In genomic region chr4:108060164-108060563, GRCh38 we compare ENCODE assay signal across 8 cellular contexts.
DNase-seq lines count a peak whose midpoint lies in the region; ATAC-seq and TF ChIP-seq lines count a peak whose summit lies in the region.

No MANE protein-coding gene starts in this region.

- POLR2A ChIA-PET in AG04450 (lab: Yijun Ruan, JAX) (no interaction called here), T-cell (lab: Charles Lee) (no interaction called here)

- peaks cover 45% of the 10 kb centered on the region for H3K36me3 Mint-ChIP-seq in T-cell
- H3K36me3 Mint-ChIP-seq in stimulated activated naive B cell treated with anti-CD40 and anti-IgM and Interleukin-4, amounts not matched to agents 10 μg/mL and 1 μg/mL and 100 μg/mL, for 72 hours = peaks cover 0 to 3% of the 10 kb centered on the region in 2 donors

- DNase-seq in AG04450 (ENCODE audit: low read depth, low spot score) (peak; percentile 4), GM23248 (peak; percentile 48), T-cell (no peak), globus pallidus (ENCODE audit: low spot score) (peak; percentile 33), GM13976 (ENCODE audit: low spot score) (no peak)
- DNase-seq in stimulated activated naive B cell treated with anti-CD40 and anti-IgM and Interleukin-4, amounts not matched to agents 10 μg/mL and 1 μg/mL and 100 μg/mL, for 72 hours = no peak

- TF ChIP-seq CTCF in AG04450 (IDR thresholded peaks at IDR 0.05; ENCODE audit: low read depth, low read length) = peak; percentile 29
- no peak for TF ChIP-seq CTCF in GM13976 (IDR thresholded peaks at IDR 0.05; ENCODE audit: borderline replicate concordance, control extremely low read depth, extremely low read depth, insufficient read depth, missing control alignments)

- no peak overlapping the region for H3K4me3 ChIP-seq in AG04450 (ENCODE audit: low read depth, low read length)
- H3K4me3 ChIP-seq in GM23248 = no peak overlapping the region

- H3K36me3 ChIP-seq in GM23248 (ENCODE audit: low read depth) = no peaks in the 10 kb centered on the region

- H3K4me3 Mint-ChIP-seq in T-cell = peak overlapping the region in 1 of 3 donors; percentile 37
- H3K4me3 Mint-ChIP-seq in stimulated activated naive B cell treated with anti-CD40 and anti-IgM and Interleukin-4, amounts not matched to agents 10 μg/mL and 1 μg/mL and 100 μg/mL, for 72 hours = no peak overlapping the region

- H3K4me2 ChIP-seq in GM23248 (ENCODE audit: unreplicated experiment) = no peak overlapping the region

- H3K9ac ChIP-seq in GM23248 = no peak overlapping the region

- CTCF ChIA-PET in AG04450 (lab: Charles Lee) = interaction anchor here (0.5 to 3.7 kb wide), 16 partner anchors 13 to 1350 kb away, joined by 3 to 50 read pairs (median 3); no protein-coding TSS in a partner anchor
- CTCF ChIA-PET in T-cell (lab: Charles Lee) = interaction anchor here (0.5 to 5.1 kb wide), 9 partner anchors 10 to 577 kb away, joined by 3 to 22 read pairs (median 5); no protein-coding TSS in a partner anchor

- peaks cover 18% of the 10 kb centered on the region for H3K4me1 ChIP-seq in GM23248 (ENCODE audit: insufficient read depth)

- peaks cover 4% of the 10 kb centered on the region for H3K27me3 ChIP-seq in AG04450 (ENCODE audit: control insufficient read depth, insufficient read depth, low read length)
- H3K27me3 ChIP-seq in GM23248 (replicated peaks; ENCODE audit: insufficient read depth) = no peaks in the 10 kb centered on the region

- peak overlapping the region; percentile 81 to 88 for H3K27ac Mint-ChIP-seq in T-cell
- no peak overlapping the region for H3K27ac Mint-ChIP-seq in stimulated activated naive B cell treated with anti-CD40 and anti-IgM and Interleukin-4, amounts not matched to agents 10 μg/mL and 1 μg/mL and 100 μg/mL, for 72 hours

- 48 to 50% methylated on average over 5 of the region's 5 CpGs for WGBS in GM23248 (ENCODE audit: low coverage in 1 of 2, low lambda C conversion rate in 2 of 2, missing lambda C conversion rate in 2 of 2), 2 experiments

- H2AFZ ChIP-seq in GM23248 = no peak overlapping the region

- ATAC-seq in T-cell (replicated peaks in 1 of 4) (no peak), GM18867 (IDR thresholded peaks at IDR 0.05; ENCODE audit: unreplicated experiment) (no peak), HG03460 (IDR thresholded peaks at IDR 0.05; ENCODE audit: unreplicated experiment) (no peak)
- peak; percentile 10 to 38 for ATAC-seq in stimulated activated naive B cell treated with anti-CD40 and anti-IgM and Interleukin-4, amounts not matched to agents 10 μg/mL and 1 μg/mL and 100 μg/mL, for 72 hours (replicated peaks)

- no peaks in the 10 kb centered on the region for H3K9me3 ChIP-seq in AG04450 (ENCODE audit: control insufficient read depth, insufficient read depth, low read length)
- H3K9me3 ChIP-seq in GM23248 (ENCODE audit: low read depth) = no peaks in the 10 kb centered on the region

- in situ Hi-C loops in GM23248 (cut with MboI) (no loop called here), GM13976 (cut with MboI; ENCODE audit: low sequenced_read_pairs, unreplicated experiment) (no loop called here)

- peaks cover 84 to 93% (median 90%) of the 10 kb centered on the region in 3 donors for H3K4me1 Mint-ChIP-seq in T-cell
- H3K4me1 Mint-ChIP-seq in stimulated activated naive B cell treated with anti-CD40 and anti-IgM and Interleukin-4, amounts not matched to agents 10 μg/mL and 1 μg/mL and 100 μg/mL, for 72 hours = peaks cover 0 to 6% of the 10 kb centered on the region in 2 donors

- H3K9me2 ChIP-seq in GM23248 (ENCODE audit: insufficient read depth) = no peaks in the 10 kb centered on the region

- H3K27me3 Mint-ChIP-seq in T-cell = no peaks in the 10 kb centered on the region
- no peaks in the 10 kb centered on the region for H3K27me3 Mint-ChIP-seq in stimulated activated naive B cell treated with anti-CD40 and anti-IgM and Interleukin-4, amounts not matched to agents 10 μg/mL and 1 μg/mL and 100 μg/mL, for 72 hours

- H3F3A ChIP-seq in GM23248 (ENCODE audit: insufficient read depth) = no peaks in the 10 kb centered on the region

- no peaks in the 10 kb centered on the region for H3K79me2 ChIP-seq in GM23248 (ENCODE audit: insufficient read depth)

- H3K27ac ChIP-seq in AG04450 (ENCODE audit: low read depth, low read length) (no peak overlapping the region), GM23248 (no peak overlapping the region)

- no peaks in the 10 kb centered on the region for H3K9me3 Mint-ChIP-seq in T-cell
- H3K9me3 Mint-ChIP-seq in stimulated activated naive B cell treated with anti-CD40 and anti-IgM and Interleukin-4, amounts not matched to agents 10 μg/mL and 1 μg/mL and 100 μg/mL, for 72 hours = no peaks in the 10 kb centered on the region

- no peaks in the 10 kb centered on the region for H4K20me1 ChIP-seq in GM23248 (ENCODE audit: insufficient read depth)

Comparison
In these comparisons a context has a peak if more than half of its experiments do, and no peak if none do; other contexts are left out.
1. DNase-seq: peak in AG04450 (single experiment), GM23248 (single experiment) and globus pallidus (single experiment); none in T-cell (0 of 34), stimulated activated naive B cell treated with anti-CD40 and anti-IgM and Interleukin-4, amounts not matched to agents 10 μg/mL and 1 μg/mL and 100 μg/mL, for 72 hours (single experiment) and GM13976 (single experiment).
2. ATAC-seq: peak in stimulated activated naive B cell treated with anti-CD40 and anti-IgM and Interleukin-4, amounts not matched to agents 10 μg/mL and 1 μg/mL and 100 μg/mL, for 72 hours (2 of 2); none in T-cell (0 of 4), GM18867 (single experiment) and HG03460 (single experiment).